8 cellular contexts compared by ENCODE assay signal in the genomic region with DNA sequence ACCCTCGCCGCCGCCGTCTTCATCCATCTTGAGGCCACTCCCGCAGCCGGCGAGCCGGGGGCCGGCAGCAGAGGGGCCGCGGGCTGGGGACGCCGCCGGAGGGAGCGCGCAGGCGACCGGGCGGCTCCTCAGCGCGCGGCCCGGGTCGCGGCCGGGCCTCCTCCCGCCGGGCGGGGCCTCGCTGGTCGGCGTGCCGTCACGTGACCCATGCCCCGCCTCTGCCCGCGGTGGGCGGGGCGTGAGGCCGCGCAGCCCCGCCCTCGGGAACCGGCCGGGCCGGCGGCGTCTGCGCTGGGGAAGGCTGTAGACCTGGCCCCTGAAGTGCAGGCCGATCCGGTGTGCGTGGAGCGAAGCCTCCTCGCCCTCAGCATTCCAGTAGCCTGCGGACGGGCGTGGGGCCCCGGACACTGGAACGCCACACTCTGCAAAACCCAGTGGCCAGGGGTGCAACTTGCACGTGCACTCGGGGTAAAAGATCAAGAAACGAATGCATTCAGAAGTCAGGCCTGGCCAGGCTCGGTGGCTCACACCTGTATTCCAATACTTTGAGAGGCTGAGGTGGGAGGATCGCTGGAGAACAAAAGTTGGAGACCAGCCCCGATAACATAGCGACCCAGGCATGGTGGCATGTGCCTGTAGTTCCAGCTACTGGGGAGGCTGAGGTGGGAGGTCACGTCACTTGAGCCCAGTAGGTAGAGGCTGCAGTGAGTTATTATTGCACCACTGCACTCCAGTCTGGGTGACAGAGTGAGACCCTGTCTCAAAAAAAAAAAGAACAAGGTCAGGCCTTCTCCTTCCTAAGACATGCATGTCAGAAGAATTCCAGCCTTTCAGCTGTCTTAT. TPM values are rescaled to one million over a fixed set of nuclear protein-coding genes. Genes with fewer than 3 reads are reported as not detected.
DNase-seq lines count a peak whose midpoint lies in the region; ATAC-seq and TF ChIP-seq lines count a peak whose summit lies in the region.

A gene with protein sequence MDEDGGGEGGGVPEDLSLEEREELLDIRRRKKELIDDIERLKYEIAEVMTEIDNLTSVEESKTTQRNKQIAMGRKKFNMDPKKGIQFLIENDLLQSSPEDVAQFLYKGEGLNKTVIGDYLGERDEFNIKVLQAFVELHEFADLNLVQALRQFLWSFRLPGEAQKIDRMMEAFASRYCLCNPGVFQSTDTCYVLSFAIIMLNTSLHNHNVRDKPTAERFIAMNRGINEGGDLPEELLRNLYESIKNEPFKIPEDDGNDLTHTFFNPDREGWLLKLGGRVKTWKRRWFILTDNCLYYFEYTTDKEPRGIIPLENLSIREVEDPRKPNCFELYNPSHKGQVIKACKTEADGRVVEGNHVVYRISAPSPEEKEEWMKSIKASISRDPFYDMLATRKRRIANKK (minus strand): TSS at position 144 of the 843 bp plus-strand sequence. CDS start 117 bp downstream, at position 27.

- peak; percentile 63 for TF ChIP-seq POLR2A in GM19193 (IDR thresholded peaks at IDR 0.05; ENCODE audit: extremely low read depth, insufficient read depth, insufficient read length)

- peak; percentile 86 for ATAC-seq in HG03354 (IDR thresholded peaks at IDR 0.05; ENCODE audit: poor library complexity, severe bottlenecking, unreplicated experiment)

- H3K9me3 Mint-ChIP-seq in endothelial cell (ENCODE audit: unreplicated experiment), result no peaks in the 10 kb centered on the region
- no peaks in the 10 kb centered on the region for H3K9me3 Mint-ChIP-seq in mesothelial cell of epicardium

- H3K36me3 Mint-ChIP-seq in endothelial cell (ENCODE audit: low read depth, unreplicated experiment) (peaks cover 7% of the 10 kb centered on the region), mesothelial cell of epicardium (no peaks in the 10 kb centered on the region)

- DNase-seq in C1 segment of cervical spinal cord (lab: John Stamatoyannopoulos, UW) (peak in 13 of 14 donors; percentile 28 to 84 (median 59)), NOMO-1 treated with DMSO at 0.1 percent for 48 hours (lab: John Stamatoyannopoulos, UW; ENCODE audit: unreplicated experiment) (peak; percentile 55), endothelial cell (ENCODE audit: low spot score) (peak; percentile 88), mesothelial cell of epicardium (ENCODE audit: low spot score in 2 of 2, unreplicated experiment in 2 of 2) (peak; percentile 77 to 88)
- peak; percentile 78 for DNase-seq in activated CD8-positive, alpha-beta memory T cell treated with anti-CD3 and anti-CD28 coated beads, Interleukin-2, amount 50 U/mL, for 4 hours
- DNase-seq in stimulated activated CD8-positive, alpha-beta memory T cell treated with anti-CD3 and anti-CD28 coated beads, Interleukin-15, amount 100 ng/mL, for 24 hours (ENCODE audit: low read depth), result peak; percentile 65

- H3K4me3 Mint-ChIP-seq in endothelial cell (ENCODE audit: unreplicated experiment) (peak within 1 kb of the TSS; percentile 97), mesothelial cell of epicardium (peak within 1 kb of the TSS; percentile 90)

- H3K27me3 Mint-ChIP-seq in endothelial cell (ENCODE audit: unreplicated experiment), result peaks cover 13% of the 10 kb centered on the region
- no peaks in the 10 kb centered on the region for H3K27me3 Mint-ChIP-seq in mesothelial cell of epicardium (ENCODE audit: low read depth)

- H3K27ac Mint-ChIP-seq in endothelial cell (ENCODE audit: unreplicated experiment) (peak within 1 kb of the TSS; percentile 42), mesothelial cell of epicardium (peak within 1 kb of the TSS; percentile 93)

- H3K4me1 Mint-ChIP-seq in endothelial cell (ENCODE audit: unreplicated experiment) (peaks cover 33% of the 10 kb centered on the region), mesothelial cell of epicardium (peaks cover 65% of the 10 kb centered on the region)

- TF ChIP-seq CTCF in endothelial cell (IDR thresholded peaks at IDR 0.05; ENCODE audit: unreplicated experiment), result no peak
- no peak for TF ChIP-seq CTCF in mesothelial cell of epicardium (IDR thresholded peaks at IDR 0.05; ENCODE audit: unreplicated experiment)

RNA-seq across cellular contexts. Expression of the gene that starts here (rescaled TPM):
- total RNA-seq in endothelial cell (ENCODE audit: unreplicated experiment) (24.3 TPM), mesothelial cell of epicardium (28.3 to 29.9 TPM (median 29.2 TPM) in 3 replicates)

Comparison
In these comparisons a context has a peak if more than half of its experiments do, and no peak if none do; other contexts are left out.
1. Peak in every context shown above with its lines: DNase-seq and ATAC-seq.